In the genomic region with DNA sequence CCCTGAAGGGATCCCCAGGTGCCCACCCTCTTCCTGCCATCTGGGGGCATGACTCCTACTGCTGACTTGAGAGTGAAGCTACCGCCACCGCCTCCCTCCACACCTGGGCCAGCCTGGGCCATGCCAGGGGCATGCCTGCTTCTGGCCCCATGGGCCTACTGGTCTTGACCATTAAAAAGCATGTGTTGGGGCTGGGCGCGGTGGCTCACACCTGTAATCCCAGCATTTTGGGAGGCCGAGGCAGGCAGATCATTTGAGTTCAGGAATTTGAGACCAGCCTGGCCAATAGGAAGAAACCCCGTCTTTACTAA, we compare ENCODE assay signal across 8 cellular contexts.
"Had no signal": no experiment of that assay in that cellular context is flagged by ENCODE, and none has a peak within 500 bp of the region (broad histone marks: within the 10 kb centered on the region; RNA-seq: fewer than 3 reads in every experiment).

No MANE protein-coding gene starts in this region.

- FAIRE-seq: HTR-8/SVneo had no signal

- H3K9me3 ChIP-seq: HAP-1 had no signal

- H3K9ac ChIP-seq: GM23248 had no signal

- H3K36me3 ChIP-seq: HAP-1 had no signal

- ATAC-seq: HCT116 had no signal

- H3K4me3 ChIP-seq: GM23248, HAP-1 had no signal

- H3K27ac ChIP-seq: GM23248 had no signal

- H2AFZ ChIP-seq: GM23248 had no signal

- DNase-seq: GM23248, GOT3, H7, IMR-90, KBM-7 had no signal

- H3K4me1 ChIP-seq: HAP-1 had no signal
